19 cellular contexts compared by ENCODE assay signal in genomic region chr15:38374477-38374876, GRCh38.
DNase-seq lines count a peak whose midpoint lies in the region; ATAC-seq and TF ChIP-seq lines count a peak whose summit lies in the region.
"Had no signal": no experiment of that assay in that cellular context is flagged by ENCODE, and none has a peak within 500 bp of the region (broad histone marks: within the 10 kb centered on the region; RNA-seq: fewer than 3 reads in every experiment).

No MANE protein-coding gene starts in this region.

- WGBS in smooth muscle cell (ENCODE audit: low lambda C conversion rate) = 69% methylated on average over 3 of the region's 3 CpGs

- H3K9me3 ChIP-seq in smooth muscle cell (replicated peaks; ENCODE audit: low read depth) = no peaks in the 10 kb centered on the region
- H3K9me3 ChIP-seq: BLaER1 had no signal

- peak; percentile 42 for ATAC-seq in left ventricle myocardium superior
- ATAC-seq in GM18867 (IDR thresholded peaks at IDR 0.05; ENCODE audit: unreplicated experiment) = no peak
- ATAC-seq: CD8-positive, alpha-beta T cell; GM12878 had no signal

- H3K27ac ChIP-seq in smooth muscle cell (ENCODE audit: low read depth) = no peak overlapping the region
- H3K27ac ChIP-seq: BLaER1, PC-9 had no signal

- H3K27ac Mint-ChIP-seq in progenitor cell of endocrine pancreas = peak overlapping the region; percentile 22
- H3K27ac Mint-ChIP-seq: CD8-positive, alpha-beta T cell; HFFc6 had no signal

- no peaks in the 10 kb centered on the region for H3K27me3 ChIP-seq in smooth muscle cell (ENCODE audit: low read depth)
- H3K27me3 ChIP-seq: BLaER1 had no signal

- no peaks in the 10 kb centered on the region for H3K4me1 Mint-ChIP-seq in progenitor cell of endocrine pancreas (ENCODE audit: low read depth)

- no peak overlapping the region for H3K4me2 ChIP-seq in smooth muscle cell
- H3K4me2 ChIP-seq: BLaER1, PC-9 had no signal

- H3K4me3 Mint-ChIP-seq in progenitor cell of endocrine pancreas (ENCODE audit: low read depth) = no peak overlapping the region
- H3K4me3 Mint-ChIP-seq: CD8-positive, alpha-beta T cell; HFFc6 had no signal

- no peaks in the 10 kb centered on the region for H3K36me3 Mint-ChIP-seq in progenitor cell of endocrine pancreas (ENCODE audit: insufficient read depth)
- H3K36me3 Mint-ChIP-seq: CD8-positive, alpha-beta T cell had no signal

- H3K27me3 Mint-ChIP-seq in progenitor cell of endocrine pancreas = peaks cover 3% of the 10 kb centered on the region

- DNase-seq in EL = peak; percentile 12
- peak; percentile 15 for DNase-seq in UCSD-AML1 (lab: John Stamatoyannopoulos, UW; ENCODE audit: unreplicated experiment)
- no peak for DNase-seq in left ventricle myocardium superior
- DNase-seq in progenitor cell of endocrine pancreas (ENCODE audit: low spot score, unreplicated experiment) = no peak
- no peak for DNase-seq in DMS153 (lab: John Stamatoyannopoulos, UW)
- DNase-seq in smooth muscle cell (lab: John Stamatoyannopoulos, UW; ENCODE audit: unreplicated experiment) = no peak
- DNase-seq in SKM-1 (lab: John Stamatoyannopoulos, UW; ENCODE audit: unreplicated experiment) = no peak
- DNase-seq: CD8-positive, alpha-beta T cell; DMS79 treated with DMSO at 0.1 percent for 48 hours; HFFc6; KG1; NCI-H1048; NCI-H1436 treated with DMSO at 0.1 percent for 48 hours; NCI-H2029 treated with DMSO at 0.1 percent for 48 hours; NCI-H774; PC-9 had no signal

- intact Hi-C loops in left ventricle myocardium superior (cut with micrococcal nuclease) = no loop called here

- no peaks in the 10 kb centered on the region for H3K36me3 ChIP-seq in smooth muscle cell (ENCODE audit: low read depth)
- H3K36me3 ChIP-seq: BLaER1 had no signal

- peaks cover 6% of the 10 kb centered on the region for H3K4me1 ChIP-seq in smooth muscle cell (ENCODE audit: low read depth)

- no peaks in the 10 kb centered on the region for H3K79me2 ChIP-seq in smooth muscle cell (ENCODE audit: low read depth)

- H3F3A ChIP-seq in smooth muscle cell (ENCODE audit: low read depth) = no peaks in the 10 kb centered on the region

- no peaks in the 10 kb centered on the region for H4K20me1 ChIP-seq in smooth muscle cell (ENCODE audit: low read depth)
- H4K20me1 ChIP-seq: BLaER1 had no signal

- TF ChIP-seq CTCF in progenitor cell of endocrine pancreas (IDR thresholded peaks at IDR 0.05; ENCODE audit: unreplicated experiment) (no peak), smooth muscle cell (IDR thresholded peaks at IDR 0.05; ENCODE audit: borderline replicate concordance, insufficient read depth, poor library complexity, severe bottlenecking) (no peak)

- peaks cover 4% of the 10 kb centered on the region for H3K9me3 Mint-ChIP-seq in progenitor cell of endocrine pancreas (ENCODE audit: low read depth)
- H3K9me3 Mint-ChIP-seq: CD8-positive, alpha-beta T cell; HFFc6 had no signal

- H2AFZ ChIP-seq in smooth muscle cell (ENCODE audit: low read depth) = no peak overlapping the region
- H2AFZ ChIP-seq: PC-9 had no signal

- H3K4me3 ChIP-seq in smooth muscle cell = no peak overlapping the region
- H3K4me3 ChIP-seq: BLaER1, GM12878, PC-9 had no signal

- H3K9ac ChIP-seq in smooth muscle cell (ENCODE audit: low read depth) = no peak overlapping the region
- H3K9ac ChIP-seq: BLaER1 had no signal

Comparison
In these comparisons a context has a peak if more than half of its experiments do, and no peak if none do; other contexts are left out.
1. DNase-seq: peak in EL (single experiment) and UCSD-AML1 (single experiment); none in left ventricle myocardium superior (single experiment), progenitor cell of endocrine pancreas (single experiment), DMS153 (single experiment), smooth muscle cell (single experiment) and SKM-1 (single experiment).